ENCODE assay signal across 8 cellular contexts in genomic region chr16:2911580-2912329, GRCh38. TPM values are rescaled to one million over a fixed set of nuclear protein-coding genes. Genes with fewer than 3 reads are reported as not detected.
DNase-seq lines count a peak whose midpoint lies in the region; ATAC-seq and TF ChIP-seq lines count a peak whose summit lies in the region.

TSS of gene FLYWCH1 (plus strand) at chr16:2911931. CDS start at chr16:2929686, 17,755 bp downstream.

- peak within 1 kb of the TSS; percentile 75 for H3K9ac ChIP-seq in SK-N-SH

- DNase-seq in NCI-H1092 (lab: John Stamatoyannopoulos, UW), result peak; percentile 98
- peak; percentile 97 for DNase-seq in SK-N-SH
- DNase-seq in activated naive CD4-positive, alpha-beta T cell treated with anti-CD3 and anti-CD28 coated beads, Interleukin-2, amount 50 U/mL, for 16 hours, result peak; percentile 99
- DNase-seq in non-pigmented ciliary epithelial cell (ENCODE audit: low read depth), result peak; percentile 80
- peak; percentile 78 to 99 (median 97) for DNase-seq in substantia nigra (lab: John Stamatoyannopoulos, UW)

- H3F3A ChIP-seq in SK-N-SH (replicated peaks; ENCODE audit: insufficient read depth), result peaks cover 33% of the 10 kb centered on the region

- peaks cover 7 to 17% of the 10 kb centered on the region in 2 experiments; a peak in 3 of 4 replicates for H3K4me1 ChIP-seq in SK-N-SH (ENCODE audit: control insufficient read depth in 1 of 2, insufficient read depth in 2 of 2, low read depth in 1 of 2, low read length in 1 of 2)
- H3K4me1 ChIP-seq in gastroesophageal sphincter, result peaks cover 0 to 33% (median 9%) of the 10 kb centered on the region in 3 donors

- no peaks in the 10 kb centered on the region for H3K9me3 ChIP-seq in SK-N-SH
- H3K9me3 ChIP-seq in gastroesophageal sphincter, result no peaks in the 10 kb centered on the region

- peak; percentile 79 to 92 for TF ChIP-seq POLR2A in gastroesophageal sphincter (IDR thresholded peaks at IDR 0.05)

- H3K4me2 ChIP-seq in SK-N-SH, result peak within 1 kb of the TSS; percentile 94

- 2% methylated on average over 10 of the region's 87 CpGs for WGBS in SK-N-SH (ENCODE audit: low lambda C conversion rate)
- 0% methylated on average over 5 of the region's 87 CpGs; no CpG with 5 or more reads in 1 of the 2 donors for WGBS in gastroesophageal sphincter (ENCODE audit: low coverage in 1 of 2), 2 donors

- no peak for TF ChIP-seq EP300 in SK-N-SH (IDR thresholded peaks at IDR 0.05; ENCODE audit: borderline replicate concordance in 1 of 2, low read depth in 1 of 2, low read length in 1 of 2)
- TF ChIP-seq EP300 in gastroesophageal sphincter (IDR thresholded peaks at IDR 0.05), result no peak

- H3K27ac ChIP-seq in SK-N-SH (ENCODE audit: low read depth in 2 of 2, low read length in 1 of 2) (peak within 1 kb of the TSS; percentile 53 to 65; a peak in 3 of 4 replicates), gastroesophageal sphincter (peak within 1 kb of the TSS; percentile 93 to 97 (median 96)), substantia nigra (ENCODE audit: low read depth, low read length, poor library complexity, severe bottlenecking) (peak within 1 kb of the TSS; percentile 83)

- POLR2A ChIA-PET in SK-N-SH (lab: Yijun Ruan, JAX), result interaction anchor here (0.7 to 3.1 kb wide), 2 partner anchors 29 to 66 kb away, joined by 3 to 12 read pairs; partner anchors contain the start of gene FLYWCH2

- peak within 1 kb of the TSS; percentile 81 for H3K4me3 ChIP-seq in GM08714 (ENCODE audit: low read length)
- peak within 1 kb of the TSS; percentile 65 to 96 for H3K4me3 ChIP-seq in SK-N-SH (ENCODE audit: low read depth in 2 of 2, low read length in 1 of 2)
- peak within 1 kb of the TSS; percentile 88 to 93 for H3K4me3 ChIP-seq in gastroesophageal sphincter

- peak; percentile 94 for ATAC-seq in HG02610 (IDR thresholded peaks at IDR 0.05; ENCODE audit: unreplicated experiment)
- peak; percentile 98 for ATAC-seq in gastroesophageal sphincter

- CTCF ChIA-PET in SK-N-SH (lab: Yijun Ruan, JAX), result interaction anchor here (0.6 to 7.4 kb wide), 11 partner anchors 9 to 193 kb away, joined by 3 to 54 read pairs (median 5); partner anchors contain the start of gene PRSS22

- no peaks in the 10 kb centered on the region for H4K20me1 ChIP-seq in SK-N-SH (ENCODE audit: insufficient read depth)

- H3K36me3 ChIP-seq in SK-N-SH (replicated peaks in 1 of 2; ENCODE audit: control insufficient read depth in 1 of 2, insufficient read depth in 2 of 2, low read length in 1 of 2), result peaks cover 4 to 19% of the 10 kb centered on the region in 2 experiments
- H3K36me3 ChIP-seq in gastroesophageal sphincter, result peaks cover 0 to 31% of the 10 kb centered on the region in 2 donors

- no peak for TF ChIP-seq RAD21 in SK-N-SH (IDR thresholded peaks at IDR 0.05; ENCODE audit: low read length)

- peak within 1 kb of the TSS; percentile 93 for H2AFZ ChIP-seq in SK-N-SH (ENCODE audit: low read depth)

- H3K9me2 ChIP-seq in SK-N-SH, result no peaks in the 10 kb centered on the region

- peaks cover 24% of the 10 kb centered on the region for H3K79me2 ChIP-seq in SK-N-SH (ENCODE audit: insufficient read depth)

- no peaks in the 10 kb centered on the region for H3K27me3 ChIP-seq in SK-N-SH (ENCODE audit: insufficient read depth)
- H3K27me3 ChIP-seq in gastroesophageal sphincter, result no peaks in the 10 kb centered on the region

- TF ChIP-seq CTCF in SK-N-SH (IDR thresholded peaks at IDR 0.05), result no peak
- peak in 2 of 4 experiments; percentile 20 to 21 for TF ChIP-seq CTCF in gastroesophageal sphincter (IDR thresholded peaks at IDR 0.05)

TF ChIP-seq in SK-N-SH, 30 proteins besides CTCF, POLR2A, EP300 and RAD21:
- TF ChIP-seq MXI1 (IDR thresholded peaks at IDR 0.05; ENCODE audit: low read depth, low read length) (peak; percentile 80; the same call in 1 of the 2 replicates), USF1 (IDR thresholded peaks at IDR 0.05; ENCODE audit: borderline replicate concordance, low read depth) (no peak), MAX (IDR thresholded peaks at IDR 0.05; ENCODE audit: low read depth) (no peak), PBX3 (IDR thresholded peaks at IDR 0.05) (peak; percentile 53), CHD2 (IDR thresholded peaks at IDR 0.05; ENCODE audit: low read length, partially characterized antibody) (peak; percentile 65), GABPA (IDR thresholded peaks at IDR 0.05; ENCODE audit: low read depth) (0 out of 2 replicates have a peak, but pooled peaks have one; percentile 7), POLR2AphosphoS5 (IDR thresholded peaks at IDR 0.05; ENCODE audit: low read depth, low read length) (peak; percentile 56), RFX5 (IDR thresholded peaks at IDR 0.05; ENCODE audit: low read length) (peak; percentile 29; the same call in 1 of the 2 replicates), JUND (IDR thresholded peaks at IDR 0.05) (no peak; the same call in 1 of the 2 replicates), REST (IDR thresholded peaks at IDR 0.05; ENCODE audit: low read depth, low read length) (no peak), NRF1 (IDR thresholded peaks at IDR 0.05; ENCODE audit: low read depth, low read length) (peak; percentile 90), TAF1 (IDR thresholded peaks at IDR 0.05; ENCODE audit: borderline replicate concordance, low read depth, low read length) (peak; percentile 67), SIN3A (IDR thresholded peaks at IDR 0.05; ENCODE audit: borderline replicate concordance, low read depth, low read length) (peak; percentile 84; the same call in 1 of the 2 replicates)

RNA-seq across cellular contexts. Expression of gene FLYWCH1, which starts in this region (rescaled TPM):
- polyA plus RNA-seq in SK-N-SH (2012; rRNA removed), result 22.4 and 30.1 TPM in 2 replicates
- 7.3 and 14.1 TPM in 2 replicates for polyA plus RNA-seq in SK-N-SH (2012; cell fraction: cytosol; rRNA removed)
- 102 and 122 TPM in 2 replicates for polyA plus RNA-seq in SK-N-SH (2012; cell fraction: nucleus; rRNA removed)
- total RNA-seq in gastroesophageal sphincter, result 10 to 100 TPM; 34.5 to 66.5 (median 51.2) TPM

Comparison
In these comparisons a context has a peak if more than half of its experiments do, and no peak if none do; other contexts are left out.
1. Peak in every context shown above with its lines: DNase-seq, ATAC-seq, H3K4me3 ChIP-seq and H3K27ac ChIP-seq.